In genomic region chr9:9612270-9612669, GRCh38 we compare ENCODE assay signal across 10 cellular contexts.
A peak's percentile ranks its signal among the peaks of the same experiment; 100 is the strongest.
DNase-seq lines count a peak whose midpoint lies in the region; ATAC-seq and TF ChIP-seq lines count a peak whose summit lies in the region.
"Had no signal": no experiment of that assay in that cellular context is flagged by ENCODE, and none has a peak within 500 bp of the region (broad histone marks: within the 10 kb centered on the region; RNA-seq: fewer than 3 reads in every experiment).

No MANE protein-coding gene starts in this region.

- H3K36me3 ChIP-seq in MM.1S (replicated peaks; ENCODE audit: insufficient read depth, low read length): 0 out of 2 replicates have a peak, but pooled peaks cover 6% of the 10 kb centered on the region
- H3K36me3 ChIP-seq in Peyer's patch: no peaks in the 10 kb centered on the region
- no peaks in the 10 kb centered on the region for H3K36me3 ChIP-seq in heart left ventricle
- H3K36me3 ChIP-seq in left lung: no peaks in the 10 kb centered on the region
- H3K36me3 ChIP-seq: neutrophil had no signal

- H3F3A ChIP-seq in MM.1S (ENCODE audit: insufficient read depth, low read length): peaks cover 35% of the 10 kb centered on the region

- 0 out of 2 replicates have a peak, but pooled peaks have one; percentile 5 for TF ChIP-seq CTCF in MM.1S (IDR thresholded peaks at IDR 0.05; ENCODE audit: low read length)
- TF ChIP-seq CTCF in Peyer's patch (IDR thresholded peaks at IDR 0.05): no peak
- TF ChIP-seq CTCF in heart left ventricle (IDR thresholded peaks at IDR 0.05): no peak
- TF ChIP-seq CTCF in left lung (IDR thresholded peaks at IDR 0.05): no peak

- peaks cover 45% of the 10 kb centered on the region for H3K4me1 ChIP-seq in MM.1S (ENCODE audit: low read length)
- no peaks in the 10 kb centered on the region for H3K4me1 ChIP-seq in Peyer's patch
- no peaks in the 10 kb centered on the region for H3K4me1 ChIP-seq in heart left ventricle
- H3K4me1 ChIP-seq in left lung: no peaks in the 10 kb centered on the region

- H2AFZ ChIP-seq in MM.1S (ENCODE audit: low read length): no peak overlapping the region

- no peaks in the 10 kb centered on the region for H3K9me2 ChIP-seq in MM.1S (replicated peaks; ENCODE audit: insufficient read depth, low read length)

- no peak overlapping the region for H3K4me3 ChIP-seq in MM.1S (ENCODE audit: low read length)
- no peak overlapping the region for H3K4me3 ChIP-seq in Peyer's patch
- no peak overlapping the region for H3K4me3 ChIP-seq in heart left ventricle
- no peak overlapping the region for H3K4me3 ChIP-seq in left lung

- no peaks in the 10 kb centered on the region for H3K27me3 ChIP-seq in MM.1S (replicated peaks; ENCODE audit: insufficient read depth, low read length)
- no peaks in the 10 kb centered on the region for H3K27me3 ChIP-seq in Peyer's patch
- H3K27me3 ChIP-seq in heart left ventricle: no peaks in the 10 kb centered on the region
- H3K27me3 ChIP-seq in left lung: no peaks in the 10 kb centered on the region
- H3K27me3 ChIP-seq: neutrophil had no signal

- H3K9me3 ChIP-seq in MM.1S (replicated peaks; ENCODE audit: insufficient read depth, low read length) (0 out of 2 replicates have a peak, but pooled peaks cover 3% of the 10 kb centered on the region), Peyer's patch (no peaks in the 10 kb centered on the region), heart left ventricle (no peaks in the 10 kb centered on the region), left lung (no peaks in the 10 kb centered on the region)
- H3K9me3 ChIP-seq: neutrophil had no signal

- H3K79me2 ChIP-seq in MM.1S (ENCODE audit: low read length): no peaks in the 10 kb centered on the region

- DNase-seq in MM.1S: peak; percentile 96
- peak in 2 of 3 donors; percentile 26 to 48 for DNase-seq in Peyer's patch
- no peak for DNase-seq in glomerular visceral epithelial cell (ENCODE audit: extremely low spot score)
- DNase-seq in heart left ventricle: no peak
- DNase-seq in activated T-cell treated with anti-CD3 and anti-CD28 coated beads, Interleukin-2, amount 50 U/mL, for 1 hour: no peak
- no peak for DNase-seq in left lung

- peak overlapping the region; percentile 58 for H3K4me2 ChIP-seq in MM.1S (ENCODE audit: low read depth, low read length)

- intact Hi-C loops in heart left ventricle (cut with DNase I) (no loop called here), left lung (cut with DNase I) (no loop called here)

- no peaks in the 10 kb centered on the region for H4K20me1 ChIP-seq in MM.1S (ENCODE audit: insufficient read depth, low read length)

- TF ChIP-seq POLR2A in Peyer's patch (IDR thresholded peaks at IDR 0.05) (no peak), heart left ventricle (IDR thresholded peaks at IDR 0.05) (no peak)

- peak overlapping the region; percentile 38 for H3K9ac ChIP-seq in MM.1S (ENCODE audit: low read length)

- ATAC-seq in GM18498 (IDR thresholded peaks at IDR 0.05; ENCODE audit: unreplicated experiment) (peak; percentile 86), GM21737 (IDR thresholded peaks at IDR 0.05; ENCODE audit: unreplicated experiment) (peak; percentile 78), heart left ventricle (no peak), left lung (no peak)
- ATAC-seq: activated naive CD4-positive, alpha-beta T cell treated with anti-CD3 and anti-CD28 coated beads, Interleukin-2, amount 50 U/mL, for 72 hours had no signal

- H3K27ac ChIP-seq in MM.1S (ENCODE audit: low read length) (peak overlapping the region; percentile 87), Peyer's patch (no peak overlapping the region), heart left ventricle (no peak overlapping the region), left lung (no peak overlapping the region)
- H3K27ac ChIP-seq: neutrophil had no signal

- WGBS in heart left ventricle, 4 donors: 65 to 72% (median 68%) methylated on average over 3 of the region's 3 CpGs

Comparison
In these comparisons a context has a peak if more than half of its experiments do, and no peak if none do; other contexts are left out.
1. ATAC-seq: peak in GM18498 (single experiment) and GM21737 (single experiment); none in heart left ventricle (0 of 4) and left lung (single experiment).
2. DNase-seq: peak in MM.1S (single experiment) and Peyer's patch (2 of 3); none in glomerular visceral epithelial cell (single experiment), heart left ventricle (0 of 5), activated T-cell treated with anti-CD3 and anti-CD28 coated beads, Interleukin-2, amount 50 U/mL, for 1 hour (single experiment) and left lung (0 of 2).